ENCODE assay signal across 1 cellular context in genomic region chr3:10284496-10284895, GRCh38.
TF ChIP-seq lines count a peak whose summit lies in the region.

No MANE protein-coding gene starts in this region.

TF ChIP-seq in HepG2, 621 proteins besides CTCF, POLR2A, EP300 and RAD21:
- TF ChIP-seq POLR2G (IDR thresholded peaks at IDR 0.05; ENCODE audit: low read depth, low read length): peak; percentile 22; the same call in 1 of the 2 replicates
- TF ChIP-seq ZNF234 (CRISPR knock-in tag; conservative IDR thresholded peaks at IDR 0.05): no peak
- no peak for TF ChIP-seq NFIC (IDR thresholded peaks at IDR 0.05; ENCODE audit: low read length)
- TF ChIP-seq KDM6A (CRISPR knock-in tag; IDR thresholded peaks at IDR 0.05; ENCODE audit: low read depth): no peak
- no peak for TF ChIP-seq JARID2 (CRISPR knock-in tag; IDR thresholded peaks at IDR 0.05; ENCODE audit: insufficient replicate concordance)
- no peak for TF ChIP-seq ZBTB42 (CRISPR knock-in tag; IDR thresholded peaks at IDR 0.05)
- TF ChIP-seq SMAD9 (CRISPR knock-in tag; IDR thresholded peaks at IDR 0.05): no peak
